ENCODE assay signal across 8 cellular contexts in genomic region chr17:64343833-64344637, GRCh38. TPM values are rescaled to one million over a fixed set of nuclear protein-coding genes. Genes with fewer than 3 reads are reported as not detected.
A peak's percentile ranks its signal among the peaks of the same experiment; 100 is the strongest.
DNase-seq lines count a peak whose midpoint lies in the region; ATAC-seq, FAIRE-seq and TF ChIP-seq lines count a peak whose summit lies in the region.

No MANE protein-coding gene starts in this region.

- no peak for TF ChIP-seq POLR2A in breast epithelium (IDR thresholded peaks at IDR 0.05)
- no peak for TF ChIP-seq POLR2A in GM12892 (IDR thresholded peaks at IDR 0.05; ENCODE audit: low read depth, low read length)

- peak overlapping the region; percentile 83 to 95 for H3K27ac ChIP-seq in breast epithelium

- intact Hi-C loops in breast epithelium (cut with DNase I; ENCODE audit: low total_unique reads) = no loop called here

- no peaks in the 10 kb centered on the region for H3K27me3 ChIP-seq in breast epithelium

- H3K9me3 Mint-ChIP-seq in stimulated activated naive CD8-positive, alpha-beta T cell treated with anti-CD3 and anti-CD28 coated beads, Interleukin-15, amount 100 ng/mL, for 72 hours = no peaks in the 10 kb centered on the region

- DNase-seq in H4 (ENCODE audit: low spot score) (peak; percentile 59), NCI-H748 (lab: John Stamatoyannopoulos, UW; ENCODE audit: unreplicated experiment) (peak; percentile 98), breast epithelium (ENCODE audit: low spot score in 2 of 2) (peak; percentile 57 to 67), kidney tubule cell (ENCODE audit: low spot score) (peak; percentile 96), GM12892 (ENCODE audit: insufficient read length) (no peak)
- DNase-seq in stimulated activated naive CD8-positive, alpha-beta T cell treated with anti-CD3 and anti-CD28 coated beads, Interleukin-15, amount 100 ng/mL, for 72 hours = no peak
- no peak for DNase-seq in effector CD8-positive, alpha-beta T cell (lab: John Stamatoyannopoulos, UW)

- H3K4me1 Mint-ChIP-seq in stimulated activated naive CD8-positive, alpha-beta T cell treated with anti-CD3 and anti-CD28 coated beads, Interleukin-15, amount 100 ng/mL, for 72 hours = peaks cover 32% of the 10 kb centered on the region

- peak; percentile 24 for ATAC-seq in stimulated activated naive CD8-positive, alpha-beta T cell treated with anti-CD3 and anti-CD28 coated beads, Interleukin-15, amount 100 ng/mL, for 72 hours
- no peak for ATAC-seq in HG03159 (IDR thresholded peaks at IDR 0.05; ENCODE audit: unreplicated experiment)

- peak overlapping the region in 1 of 3 donors; percentile 19 for H3K4me3 ChIP-seq in breast epithelium

- no peaks in the 10 kb centered on the region for H3K36me3 ChIP-seq in breast epithelium

- peaks cover 14 to 20% of the 10 kb centered on the region in 2 donors for H3K4me1 ChIP-seq in breast epithelium

- no peaks in the 10 kb centered on the region for H3K27me3 Mint-ChIP-seq in stimulated activated naive CD8-positive, alpha-beta T cell treated with anti-CD3 and anti-CD28 coated beads, Interleukin-15, amount 100 ng/mL, for 72 hours

- no peak overlapping the region for H3K4me3 Mint-ChIP-seq in stimulated activated naive CD8-positive, alpha-beta T cell treated with anti-CD3 and anti-CD28 coated beads, Interleukin-15, amount 100 ng/mL, for 72 hours

- TF ChIP-seq CTCF in breast epithelium (IDR thresholded peaks at IDR 0.05) = no peak

- H3K27ac Mint-ChIP-seq in stimulated activated naive CD8-positive, alpha-beta T cell treated with anti-CD3 and anti-CD28 coated beads, Interleukin-15, amount 100 ng/mL, for 72 hours = peak overlapping the region in 1 of 2 donors; percentile 72

- no peaks in the 10 kb centered on the region for H3K9me3 ChIP-seq in breast epithelium

- FAIRE-seq in GM12892 (lab: Jason Lieb, UNC) = no peak

RNA-seq across cellular contexts. Expression of gene PECAM1, which starts 46.6 kb away (rescaled TPM):
- total RNA-seq in H4 (2014; rRNA removed; shearing (Covaris generic)) = 0.06 and 0.85 TPM in 2 replicates
- 100 to 1,000 TPM in 2 of 3 donors, 10 to 100 TPM in 1; 85.3 to 181 (median 159) TPM for total RNA-seq in breast epithelium
- polyA plus RNA-seq in GM12892 (2012; ENCODE audit: missing spikeins) = 1.3 TPM

Comparison
In these comparisons a context has a peak if more than half of its experiments do, and no peak if none do; other contexts are left out.
1. DNase-seq: peak in H4 (single experiment), NCI-H748 (single experiment), breast epithelium (2 of 2) and kidney tubule cell (single experiment); none in stimulated activated naive CD8-positive, alpha-beta T cell treated with anti-CD3 and anti-CD28 coated beads, Interleukin-15, amount 100 ng/mL, for 72 hours (0 of 2), effector CD8-positive, alpha-beta T cell (single experiment) and GM12892 (single experiment).
2. RNA of gene PECAM1, which starts 46.6 kb away (total RNA-seq): 85.3 to 181 TPM in breast epithelium; 0.06 to 0.85 TPM in H4; every median in the first group is over 10 times any median in the second.